ENCODE assay signal across 8 cellular contexts in the genomic region with DNA sequence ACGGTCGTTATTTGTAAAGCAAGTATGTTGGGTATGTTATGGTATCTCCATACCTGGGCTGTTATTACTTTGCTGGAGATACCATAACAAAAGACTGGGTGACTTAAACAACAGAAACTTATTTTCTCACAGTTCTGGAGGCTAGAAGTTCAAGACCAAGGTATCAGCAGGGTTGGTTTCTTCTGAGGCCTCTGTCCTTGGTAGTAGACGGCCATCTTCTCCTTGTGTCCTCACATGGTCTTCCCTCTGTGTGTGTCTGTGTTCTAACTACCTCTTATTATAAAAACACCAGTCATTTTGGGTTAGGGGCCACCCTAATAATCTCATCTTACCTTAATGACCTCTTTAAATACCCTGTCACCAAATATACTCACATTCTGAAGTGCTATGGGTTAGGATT.
"Had no signal": no experiment of that assay in that cellular context is flagged by ENCODE, and none has a peak within 500 bp of the region (broad histone marks: within the 10 kb centered on the region; RNA-seq: fewer than 3 reads in every experiment).

No MANE protein-coding gene starts in this region.

- DNase-seq: IMR-90, KBM-7, KG1 had no signal

- H3K4me1 Mint-ChIP-seq: IgD-negative memory B cell had no signal

- H3K27ac Mint-ChIP-seq: IgD-negative memory B cell had no signal

- H3K4me3 ChIP-seq: K562 had no signal

- H3K4me2 ChIP-seq: KMS-11 had no signal

- ATAC-seq: HepG2, K562 had no signal

- H3K36me3 Mint-ChIP-seq: IgD-negative memory B cell had no signal

- H3K9ac ChIP-seq: KMS-11 had no signal

- H3K27me3 Mint-ChIP-seq: IgD-negative memory B cell had no signal

- H3K27ac ChIP-seq: HL-60, KMS-11 had no signal
